8 cellular contexts compared by ENCODE assay signal in genomic region chr6:41787219-41787917, GRCh38. TPM values are rescaled to one million over a fixed set of nuclear protein-coding genes. Genes with fewer than 3 reads are reported as not detected.
DNase-seq lines count a peak whose midpoint lies in the region; ATAC-seq and TF ChIP-seq lines count a peak whose summit lies in the region.

TSS of gene TOMM6 (plus strand) at chr6:41787694. CDS start at chr6:41787698, 4 bp downstream.

- H3K27me3 ChIP-seq in CD4-positive, alpha-beta memory T cell (ENCODE audit: insufficient read depth, low read length): no peaks in the 10 kb centered on the region
- no peaks in the 10 kb centered on the region for H3K27me3 ChIP-seq in dorsolateral prefrontal cortex
- H3K27me3 ChIP-seq in lower lobe of right lung (ENCODE audit: low read depth): no peaks in the 10 kb centered on the region

- TF ChIP-seq CTCF in dorsolateral prefrontal cortex (IDR thresholded peaks at IDR 0.05 in 54 of 56, conservative IDR thresholded peaks at IDR 0.05 in 2 of 56; ENCODE audit: low read depth in 1 of 56, partially characterized antibody in 56 of 56): peak; percentile 80 to 99 (median 92)
- TF ChIP-seq CTCF in lower lobe of right lung (IDR thresholded peaks at IDR 0.05): peak; percentile 93

- intact Hi-C loops in CD4-positive, alpha-beta memory T cell (cut with micrococcal nuclease): loop anchor here (1.0 to 10.0 kb wide), 12 partner anchors 8 to 1842 kb away; partner anchors contain the start of genes BYSL, CCND3, FRS3 and GTPBP2
- intact Hi-C loops in activated CD4-positive, alpha-beta memory T cell treated with anti-CD3 and anti-CD28 coated beads for 36 hours (cut with micrococcal nuclease): loop anchor here (1.0 to 5.0 kb wide), 7 partner anchors 8 to 263 kb away; partner anchors contain the start of genes BYSL, FRS3, MED20 and TAF8
- intact Hi-C loops in dorsolateral prefrontal cortex (cut with DNase I): loop anchor here (1.0 to 10.0 kb wide), 8 partner anchors 8 to 263 kb away; partner anchors contain the start of genes BYSL (in 2 of the 2), MED20 (in 2 of the 2), TAF8 (in 2 of the 2) and CCND3 (in 1 of the 2)
- intact Hi-C loops in lower lobe of right lung (cut with DNase I): no loop called here

- ATAC-seq in GM19438 (IDR thresholded peaks at IDR 0.05; ENCODE audit: low read depth, unreplicated experiment) (peak; percentile 77), HG03575 (IDR thresholded peaks at IDR 0.05; ENCODE audit: extremely low read depth, insufficient number of reproducible peaks, low FRiP score, unreplicated experiment) (peak; percentile 57), lower lobe of right lung (peak; percentile 93 to 95)

- peaks cover 30% of the 10 kb centered on the region for H3K36me3 ChIP-seq in CD4-positive, alpha-beta memory T cell (ENCODE audit: insufficient read depth, low read length)
- H3K36me3 ChIP-seq in lower lobe of right lung: peaks cover 49% of the 10 kb centered on the region

- peak within 1 kb of the TSS; percentile 92 to 98 (median 98) for H3K27ac Mint-ChIP-seq in CD4-positive, alpha-beta memory T cell
- H3K27ac Mint-ChIP-seq in activated CD4-positive, alpha-beta memory T cell treated with anti-CD3 and anti-CD28 coated beads for 36 hours: peak within 1 kb of the TSS; percentile 90

- peak within 1 kb of the TSS; percentile 95 to 99 (median 98) for H3K4me3 Mint-ChIP-seq in CD4-positive, alpha-beta memory T cell
- H3K4me3 Mint-ChIP-seq in activated CD4-positive, alpha-beta memory T cell treated with anti-CD3 and anti-CD28 coated beads for 36 hours: peak within 1 kb of the TSS; percentile 92

- H3K4me1 ChIP-seq in CD4-positive, alpha-beta memory T cell (ENCODE audit: insufficient read depth, low read length): peaks cover 16% of the 10 kb centered on the region
- H3K4me1 ChIP-seq in lower lobe of right lung: peaks cover 45% of the 10 kb centered on the region

- peaks cover 0 to 3% of the 10 kb centered on the region in 2 donors for H3K27me3 Mint-ChIP-seq in CD4-positive, alpha-beta memory T cell
- no peaks in the 10 kb centered on the region for H3K27me3 Mint-ChIP-seq in activated CD4-positive, alpha-beta memory T cell treated with anti-CD3 and anti-CD28 coated beads for 36 hours

- DNase-seq in CD4-positive, alpha-beta memory T cell: peak; percentile 93 to 95 (median 94)
- peak; percentile 97 for DNase-seq in NCI-H82 (lab: John Stamatoyannopoulos, UW)
- peak; percentile 98 for DNase-seq in activated CD4-positive, alpha-beta memory T cell treated with anti-CD3 and anti-CD28 coated beads for 36 hours
- DNase-seq in dorsolateral prefrontal cortex: peak; percentile 90 to 96 (median 94)
- peak; percentile 97 for DNase-seq in lower lobe of right lung
- DNase-seq in stimulated activated CD4-positive, alpha-beta T cell treated with anti-CD3 and anti-CD28 coated beads, TNF-alpha, amount 100 ng/mL, for 24 hours (ENCODE audit: low read depth in 3 of 3): peak; percentile 90 to 95 (median 93)

- peaks cover 0 to 2% (median 0%) of the 10 kb centered on the region in 8 donors for H3K9me3 Mint-ChIP-seq in CD4-positive, alpha-beta memory T cell
- H3K9me3 Mint-ChIP-seq in activated CD4-positive, alpha-beta memory T cell treated with anti-CD3 and anti-CD28 coated beads for 36 hours: no peaks in the 10 kb centered on the region

- POLR2A ChIA-PET in CD4-positive, alpha-beta memory T cell (lab: Charles Lee; ENCODE audit: partially characterized antibody): interaction anchor here (0.9 to 5.5 kb wide), 27 partner anchors 8 to 1842 kb away, joined by 3 to 126 read pairs (median 4); partner anchors contain the start of genes BYSL, CCND3, CNPY3 and MED20
- POLR2A ChIA-PET in activated CD4-positive, alpha-beta memory T cell treated with anti-CD3 and anti-CD28 coated beads for 36 hours (lab: Charles Lee): interaction anchor here (0.8 to 1.6 kb wide), 8 partner anchors 19 to 263 kb away, joined by 3 to 10 read pairs (median 4); partner anchors contain the start of genes BYSL, CCND3, MED20 and TAF8

- peak within 1 kb of the TSS; percentile 84 to 100 for H3K4me3 ChIP-seq in CD4-positive, alpha-beta memory T cell (ENCODE audit: low read length in 2 of 2)
- H3K4me3 ChIP-seq in dorsolateral prefrontal cortex: peak within 1 kb of the TSS; percentile 70 to 100 (median 94)
- H3K4me3 ChIP-seq in lower lobe of right lung: peak within 1 kb of the TSS; percentile 84

- H3K9me3 ChIP-seq in CD4-positive, alpha-beta memory T cell (ENCODE audit: control insufficient read depth in 1 of 2, low read length in 2 of 2): no peaks in the 10 kb centered on the region
- H3K9me3 ChIP-seq in lower lobe of right lung: no peaks in the 10 kb centered on the region

- CTCF ChIA-PET in CD4-positive, alpha-beta memory T cell (lab: Charles Lee; ENCODE audit: partially characterized antibody): interaction anchor here (0.7 to 9.8 kb wide), 24 partner anchors 8 to 1640 kb away, joined by 3 to 178 read pairs (median 4); partner anchors contain the start of genes ABCC10, BYSL, MED20 and TAF8
- CTCF ChIA-PET in activated CD4-positive, alpha-beta memory T cell treated with anti-CD3 and anti-CD28 coated beads for 36 hours (lab: Charles Lee): interaction anchor here (0.6 to 5.5 kb wide), 41 partner anchors 8 to 1026 kb away, joined by 3 to 94 read pairs (median 4); partner anchors contain the start of genes BYSL, CCND3, FRS3 and MED20

- H3K36me3 Mint-ChIP-seq in CD4-positive, alpha-beta memory T cell: peaks cover 19 to 39% of the 10 kb centered on the region in 2 donors
- peaks cover 31% of the 10 kb centered on the region for H3K36me3 Mint-ChIP-seq in activated CD4-positive, alpha-beta memory T cell treated with anti-CD3 and anti-CD28 coated beads for 36 hours

- peaks cover 7 to 29% (median 12%) of the 10 kb centered on the region in 4 donors for H3K4me1 Mint-ChIP-seq in CD4-positive, alpha-beta memory T cell
- H3K4me1 Mint-ChIP-seq in activated CD4-positive, alpha-beta memory T cell treated with anti-CD3 and anti-CD28 coated beads for 36 hours (ENCODE audit: low read depth): peaks cover 20% of the 10 kb centered on the region

- peak within 1 kb of the TSS; percentile 90 for H3K27ac ChIP-seq in CD4-positive, alpha-beta memory T cell (ENCODE audit: low read depth, low read length)
- H3K27ac ChIP-seq in dorsolateral prefrontal cortex (peak within 1 kb of the TSS; percentile 75 to 99 (median 93)), lower lobe of right lung (peak within 1 kb of the TSS; percentile 89)

RNA-seq across cellular contexts. Expression of gene TOMM6, which starts in this region (rescaled TPM):
- 100 to 1,000 TPM; 118 to 126 TPM for total RNA-seq in CD4-positive, alpha-beta memory T cell
- polyA plus RNA-seq in CD4-positive, alpha-beta memory T cell: 100 to 1,000 TPM; 301 to 353 TPM
- total RNA-seq in activated CD4-positive, alpha-beta memory T cell treated with anti-CD3 and anti-CD28 coated beads for 36 hours: 100 to 1,000 TPM; 264 to 280 TPM
- total RNA-seq in dorsolateral prefrontal cortex (100 to 1,000 TPM in 56 of 120 experiments, 10 to 100 TPM in 64; 67.4 to 141 (median 99.4) TPM), lower lobe of right lung (134 TPM)

Comparison
In these comparisons a context has a peak if more than half of its experiments do, and no peak if none do; other contexts are left out.
1. Peak in every context shown above with its lines: DNase-seq, ATAC-seq, H3K4me3 ChIP-seq and H3K27ac ChIP-seq.